In the genomic region with DNA sequence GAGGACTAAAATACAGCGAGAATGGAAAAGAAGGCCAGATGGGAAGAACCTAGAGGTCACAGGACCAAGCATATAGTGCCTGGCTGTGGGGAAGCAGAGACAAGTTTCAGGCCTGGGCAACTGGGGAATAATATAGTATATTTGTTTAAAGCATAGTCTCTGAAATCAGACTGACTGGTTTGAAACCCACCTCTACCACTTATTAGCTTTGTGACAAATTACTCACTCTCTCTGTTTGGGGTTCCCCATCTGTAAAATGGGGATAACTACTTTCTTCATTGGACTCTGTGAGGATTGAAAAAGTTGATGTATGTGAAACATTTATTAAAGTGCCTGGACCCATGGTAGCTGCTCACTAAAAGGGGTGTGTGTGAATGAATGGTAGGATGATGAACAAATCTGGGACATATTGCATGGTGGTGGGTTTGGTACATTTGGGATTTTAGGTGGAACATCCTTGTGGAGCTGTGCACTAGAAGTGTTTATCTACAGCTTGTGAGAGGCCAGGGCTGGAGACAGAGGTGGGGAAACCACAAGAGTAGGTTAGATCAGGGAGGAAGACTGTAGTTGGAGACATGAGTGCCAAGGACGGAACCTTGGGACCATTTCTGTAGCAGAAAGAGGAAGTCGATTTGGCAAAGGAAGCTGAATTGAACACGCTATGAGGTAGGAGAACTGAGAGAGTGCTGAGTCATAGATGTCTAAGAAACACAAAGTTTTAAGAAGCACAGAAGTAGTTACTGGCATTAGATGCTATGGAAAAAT, we compare ENCODE assay signal across 1 cellular context.
TF ChIP-seq lines count a peak whose summit lies in the region.

No MANE protein-coding gene starts in this region.

TF ChIP-seq in K562, 482 proteins besides CTCF, POLR2A, EP300 and RAD21 (continued from another document):
- TF ChIP-seq, protein P1, sequence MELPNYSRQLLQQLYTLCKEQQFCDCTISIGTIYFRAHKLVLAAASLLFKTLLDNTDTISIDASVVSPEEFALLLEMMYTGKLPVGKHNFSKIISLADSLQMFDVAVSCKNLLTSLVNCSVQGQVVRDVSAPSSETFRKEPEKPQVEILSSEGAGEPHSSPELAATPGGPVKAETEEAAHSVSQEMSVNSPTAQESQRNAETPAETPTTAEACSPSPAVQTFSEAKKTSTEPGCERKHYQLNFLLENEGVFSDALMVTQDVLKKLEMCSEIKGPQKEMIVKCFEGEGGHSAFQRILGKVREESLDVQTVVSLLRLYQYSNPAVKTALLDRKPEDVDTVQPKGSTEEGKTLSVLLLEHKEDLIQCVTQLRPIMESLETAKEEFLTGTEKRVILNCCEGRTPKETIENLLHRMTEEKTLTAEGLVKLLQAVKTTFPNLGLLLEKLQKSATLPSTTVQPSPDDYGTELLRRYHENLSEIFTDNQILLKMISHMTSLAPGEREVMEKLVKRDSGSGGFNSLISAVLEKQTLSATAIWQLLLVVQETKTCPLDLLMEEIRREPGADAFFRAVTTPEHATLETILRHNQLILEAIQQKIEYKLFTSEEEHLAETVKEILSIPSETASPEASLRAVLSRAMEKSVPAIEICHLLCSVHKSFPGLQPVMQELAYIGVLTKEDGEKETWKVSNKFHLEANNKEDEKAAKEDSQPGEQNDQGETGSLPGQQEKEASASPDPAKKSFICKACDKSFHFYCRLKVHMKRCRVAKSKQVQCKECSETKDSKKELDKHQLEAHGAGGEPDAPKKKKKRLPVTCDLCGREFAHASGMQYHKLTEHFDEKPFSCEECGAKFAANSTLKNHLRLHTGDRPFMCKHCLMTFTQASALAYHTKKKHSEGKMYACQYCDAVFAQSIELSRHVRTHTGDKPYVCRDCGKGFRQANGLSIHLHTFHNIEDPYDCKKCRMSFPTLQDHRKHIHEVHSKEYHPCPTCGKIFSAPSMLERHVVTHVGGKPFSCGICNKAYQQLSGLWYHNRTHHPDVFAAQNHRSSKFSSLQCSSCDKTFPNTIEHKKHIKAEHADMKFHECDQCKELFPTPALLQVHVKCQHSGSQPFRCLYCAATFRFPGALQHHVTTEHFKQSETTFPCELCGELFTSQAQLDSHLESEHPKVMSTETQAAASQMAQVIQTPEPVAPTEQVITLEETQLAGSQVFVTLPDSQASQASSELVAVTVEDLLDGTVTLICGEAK (IDR thresholded peaks at IDR 0.05), result no peak
- TF ChIP-seq, protein P1 (CRISPR knock-in tag; IDR thresholded peaks at IDR 0.05), result no peak
- TF ChIP-seq RAD51 (IDR thresholded peaks at IDR 0.05; ENCODE audit: borderline replicate concordance, low read depth) (no peak), MAFF (IDR thresholded peaks at IDR 0.05; ENCODE audit: low read length) (peak; percentile 93), CEBPG (CRISPR knock-in tag; IDR thresholded peaks at IDR 0.05) (no peak), CEBPG (tag; conservative IDR thresholded peaks at IDR 0.05 in 1 of 2, IDR thresholded peaks at IDR 0.05 in 1 of 2) (no peak), NFRKB (IDR thresholded peaks at IDR 0.05; ENCODE audit: low read depth) (0 out of 2 replicates have a peak, but pooled peaks have one; percentile 32), KLF10 (CRISPR knock-in tag; IDR thresholded peaks at IDR 0.05) (no peak), RHOXF2B (CRISPR knock-in tag; conservative IDR thresholded peaks at IDR 0.05) (no peak), RBM25 (IDR thresholded peaks at IDR 0.05; ENCODE audit: low read depth, low read length, severe bottlenecking) (peak; percentile 21), SMC3 (conservative IDR thresholded peaks at IDR 0.05; ENCODE audit: insufficient read depth, low read depth, low read length) (no peak), CCAR2 (IDR thresholded peaks at IDR 0.05; ENCODE audit: low read depth, low read length) (no peak), ZNF23 (CRISPR knock-in tag; IDR thresholded peaks at IDR 0.05) (no peak), ZNF224 (CRISPR knock-in tag; IDR thresholded peaks at IDR 0.05) (no peak), FOSL1 (tag; conservative IDR thresholded peaks at IDR 0.05) (peak; percentile 52), TRIM24 (IDR thresholded peaks at IDR 0.05) (peak; percentile 34 to 45; a peak in 2 of 4 replicates)
- TF ChIP-seq, protein P2, sequence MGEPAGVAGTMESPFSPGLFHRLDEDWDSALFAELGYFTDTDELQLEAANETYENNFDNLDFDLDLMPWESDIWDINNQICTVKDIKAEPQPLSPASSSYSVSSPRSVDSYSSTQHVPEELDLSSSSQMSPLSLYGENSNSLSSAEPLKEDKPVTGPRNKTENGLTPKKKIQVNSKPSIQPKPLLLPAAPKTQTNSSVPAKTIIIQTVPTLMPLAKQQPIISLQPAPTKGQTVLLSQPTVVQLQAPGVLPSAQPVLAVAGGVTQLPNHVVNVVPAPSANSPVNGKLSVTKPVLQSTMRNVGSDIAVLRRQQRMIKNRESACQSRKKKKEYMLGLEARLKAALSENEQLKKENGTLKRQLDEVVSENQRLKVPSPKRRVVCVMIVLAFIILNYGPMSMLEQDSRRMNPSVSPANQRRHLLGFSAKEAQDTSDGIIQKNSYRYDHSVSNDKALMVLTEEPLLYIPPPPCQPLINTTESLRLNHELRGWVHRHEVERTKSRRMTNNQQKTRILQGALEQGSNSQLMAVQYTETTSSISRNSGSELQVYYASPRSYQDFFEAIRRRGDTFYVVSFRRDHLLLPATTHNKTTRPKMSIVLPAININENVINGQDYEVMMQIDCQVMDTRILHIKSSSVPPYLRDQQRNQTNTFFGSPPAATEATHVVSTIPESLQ (CRISPR knock-in tag; IDR thresholded peaks at IDR 0.05), result no peak
